ENCODE assay signal across 8 cellular contexts in the genomic region with DNA sequence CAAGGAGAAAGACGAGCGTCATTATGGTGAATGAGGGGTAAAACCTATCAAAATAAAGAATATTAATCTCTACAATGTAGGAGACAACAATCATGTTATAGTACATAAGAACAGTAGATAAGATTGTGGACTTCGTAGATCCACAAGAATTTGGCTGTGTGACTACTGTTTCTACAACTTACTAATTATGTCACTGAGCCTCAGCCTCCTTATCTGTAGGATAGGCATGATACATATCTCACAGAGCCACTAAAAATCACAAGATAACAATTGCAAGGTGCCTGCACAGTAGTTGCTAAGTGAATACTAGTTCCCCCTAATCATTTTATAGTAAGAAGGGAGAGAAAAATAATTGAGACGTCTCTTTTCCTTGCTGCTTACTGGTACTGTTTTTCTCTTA.
"Had no signal": no experiment of that assay in that cellular context is flagged by ENCODE, and none has a peak within 500 bp of the region (broad histone marks: within the 10 kb centered on the region; RNA-seq: fewer than 3 reads in every experiment).

No MANE protein-coding gene starts in this region.

- H3K27me3 Mint-ChIP-seq: IgD-negative memory B cell had no signal

- H3K9me3 Mint-ChIP-seq: IgD-negative memory B cell had no signal

- H3K4me2 ChIP-seq: KMS-11 had no signal

- H3K4me3 ChIP-seq: K562 had no signal

- DNase-seq: IMR-90, KBM-7, KG1 had no signal

- H3K27ac Mint-ChIP-seq: IgD-negative memory B cell had no signal

- ATAC-seq: HepG2, K562 had no signal

- H3K27ac ChIP-seq: HL-60, KMS-11 had no signal

- H3K4me3 Mint-ChIP-seq: IgD-negative memory B cell had no signal

- H3K9ac ChIP-seq: KMS-11 had no signal
